ENCODE assay signal across 28 cellular contexts in genomic region chr12:44833561-44833960, GRCh38. TPM values are rescaled to one million over a fixed set of nuclear protein-coding genes. Genes with fewer than 3 reads are reported as not detected.
A peak's percentile ranks its signal among the peaks of the same experiment; 100 is the strongest.
DNase-seq lines count a peak whose midpoint lies in the region; ATAC-seq and TF ChIP-seq lines count a peak whose summit lies in the region.
"Had no signal": no experiment of that assay in that cellular context is flagged by ENCODE, and none has a peak within 500 bp of the region (broad histone marks: within the 10 kb centered on the region; RNA-seq: fewer than 3 reads in every experiment).

No MANE protein-coding gene starts in this region.

- CTCF ChIA-PET in activated CD8-positive, alpha-beta memory T cell treated with anti-CD3 and anti-CD28 coated beads, Interleukin-2, amount 10 ng/mL, durations not matched to agents 7 days and 5 days (lab: Charles Lee), result no interaction called here
- CTCF ChIA-PET in naive thymus-derived CD4-positive, alpha-beta T cell (lab: Charles Lee), result no interaction called here
- CTCF ChIA-PET in MCF 10A (lab: Yijun Ruan, JAX), result no interaction called here

- H3K27me3 ChIP-seq in naive thymus-derived CD4-positive, alpha-beta T cell (ENCODE audit: control insufficient read depth in 2 of 2, insufficient read depth in 2 of 2, low read length in 2 of 2), result no peaks in the 10 kb centered on the region
- H3K27me3 ChIP-seq: adrenal gland, body of pancreas, pancreas, stomach had no signal

- H3K9me3 Mint-ChIP-seq in activated CD8-positive, alpha-beta memory T cell treated with anti-CD3 and anti-CD28 coated beads, Interleukin-2, amount 10 ng/mL, durations not matched to agents 7 days and 5 days (ENCODE audit: low read depth), result no peaks in the 10 kb centered on the region
- H3K9me3 Mint-ChIP-seq in naive thymus-derived CD4-positive, alpha-beta T cell, result no peaks in the 10 kb centered on the region
- H3K9me3 Mint-ChIP-seq in MCF 10A (ENCODE audit: unreplicated experiment), result no peaks in the 10 kb centered on the region
- H3K9me3 Mint-ChIP-seq: activated T-helper 2 cell treated with anti-CD3 and anti-CD28 coated beads, Interferon-gamma antibody, Interleukin-2, Interleukin-4, amounts not matched to agents 10 μg/mL and 5 μg/mL and 100 μg/mL, durations not matched to agents 14 hours and 24 hours and 36 hours had no signal

- no peaks in the 10 kb centered on the region for H3K9me3 ChIP-seq in naive thymus-derived CD4-positive, alpha-beta T cell (ENCODE audit: control insufficient read depth in 2 of 3, low read length in 3 of 3)
- H3K9me3 ChIP-seq: adrenal gland, body of pancreas, heart right ventricle, lower lobe of right lung, pancreas, stomach had no signal

- DNase-seq in activated CD8-positive, alpha-beta memory T cell treated with anti-CD3 and anti-CD28 coated beads, Interleukin-2, amount 10 ng/mL, durations not matched to agents 7 days and 5 days, result no peak
- DNase-seq in activated CD8-positive, alpha-beta memory T cell treated with anti-CD3 and anti-CD28 coated beads, Interleukin-2, amount 50 U/mL, for 48 hours, result no peak
- peak; percentile 63 for DNase-seq in NCI-H82 (lab: John Stamatoyannopoulos, UW)
- DNase-seq in naive thymus-derived CD4-positive, alpha-beta T cell, result no peak
- no peak for DNase-seq in occipital lobe (lab: John Stamatoyannopoulos, UW)
- DNase-seq in medulla oblongata (ENCODE audit: extremely low spot score), result no peak
- no peak for DNase-seq in MCF 10A (ENCODE audit: unreplicated experiment)
- DNase-seq: activated CD4-positive, alpha-beta T cell treated with anti-CD3 and anti-CD28 coated beads for 48 hours; adrenal gland; body of pancreas; cerebellar nuclear complex; DND-41; GF-D8; heart right ventricle; Kasumi-1; kidney glomerular epithelial cell; lower lobe of right lung; NCI-H1436; NCI-H2081 treated with DMSO at 0.1 percent for 48 hours; NCI-H2227 treated with DMSO at 0.1 percent for 48 hours; NCI-H526 treated with DMSO at 0.1 percent for 48 hours; pancreas; stomach; T1000 had no signal

- no peak for TF ChIP-seq CTCF in MCF 10A (IDR thresholded peaks at IDR 0.05; ENCODE audit: unreplicated experiment)

- H3K4me3 ChIP-seq in naive thymus-derived CD4-positive, alpha-beta T cell (ENCODE audit: low read length), result no peak overlapping the region
- H3K4me3 ChIP-seq: adrenal gland, body of pancreas, heart right ventricle, lower lobe of right lung, pancreas, stomach had no signal

- no peaks in the 10 kb centered on the region for H3K36me3 ChIP-seq in naive thymus-derived CD4-positive, alpha-beta T cell (ENCODE audit: control insufficient read depth in 2 of 3, insufficient read depth in 3 of 3, low read length in 3 of 3)
- H3K36me3 ChIP-seq: adrenal gland, heart right ventricle, lower lobe of right lung, pancreas, stomach had no signal

- H3K4me1 ChIP-seq in naive thymus-derived CD4-positive, alpha-beta T cell (ENCODE audit: control insufficient read depth in 2 of 2, insufficient read depth in 2 of 2, low read length in 2 of 2), result peaks cover 53 to 67% of the 10 kb centered on the region in 2 donors
- H3K4me1 ChIP-seq: adrenal gland, heart right ventricle, lower lobe of right lung had no signal

- H3K27ac Mint-ChIP-seq in activated CD8-positive, alpha-beta memory T cell treated with anti-CD3 and anti-CD28 coated beads, Interleukin-2, amount 10 ng/mL, durations not matched to agents 7 days and 5 days, result peak overlapping the region; percentile 42
- peak overlapping the region in 8 of 9 donors; percentile 25 to 99 (median 70) for H3K27ac Mint-ChIP-seq in naive thymus-derived CD4-positive, alpha-beta T cell
- H3K27ac Mint-ChIP-seq in MCF 10A (ENCODE audit: low read depth, unreplicated experiment), result no peak overlapping the region
- H3K27ac Mint-ChIP-seq: activated T-helper 2 cell treated with anti-CD3 and anti-CD28 coated beads, Interferon-gamma antibody, Interleukin-2, Interleukin-4, amounts not matched to agents 10 μg/mL and 5 μg/mL and 100 μg/mL, durations not matched to agents 14 hours and 24 hours and 36 hours; CD14-positive monocyte had no signal

- no peak overlapping the region for H3K4me3 Mint-ChIP-seq in activated CD8-positive, alpha-beta memory T cell treated with anti-CD3 and anti-CD28 coated beads, Interleukin-2, amount 10 ng/mL, durations not matched to agents 7 days and 5 days
- peak overlapping the region in 4 of 10 donors; percentile 4 to 59 (median 38) for H3K4me3 Mint-ChIP-seq in naive thymus-derived CD4-positive, alpha-beta T cell
- H3K4me3 Mint-ChIP-seq in MCF 10A (ENCODE audit: unreplicated experiment), result no peak overlapping the region
- H3K4me3 Mint-ChIP-seq: CD14-positive monocyte had no signal

- POLR2A ChIA-PET in naive thymus-derived CD4-positive, alpha-beta T cell (lab: Charles Lee), result interaction anchor here (0.7 to 8.4 kb wide), 4 partner anchors 8 to 41 kb away, joined by 3 to 81 read pairs (median 38); partner anchors contain the start of gene NELL2
- POLR2A ChIA-PET in MCF 10A (lab: Yijun Ruan, JAX), result no interaction called here

- no peaks in the 10 kb centered on the region for H3K27me3 Mint-ChIP-seq in activated CD8-positive, alpha-beta memory T cell treated with anti-CD3 and anti-CD28 coated beads, Interleukin-2, amount 10 ng/mL, durations not matched to agents 7 days and 5 days
- no peaks in the 10 kb centered on the region for H3K27me3 Mint-ChIP-seq in naive thymus-derived CD4-positive, alpha-beta T cell
- peaks cover 56% of the 10 kb centered on the region for H3K27me3 Mint-ChIP-seq in MCF 10A (ENCODE audit: insufficient read depth, unreplicated experiment)

- intact Hi-C loops in naive thymus-derived CD4-positive, alpha-beta T cell (cut with micrococcal nuclease), result no loop called here
- intact Hi-C loops in MCF 10A (cut with micrococcal nuclease), result no loop called here

- ATAC-seq in activated CD8-positive, alpha-beta memory T cell treated with anti-CD3 and anti-CD28 coated beads, Interleukin-2, amount 10 ng/mL, durations not matched to agents 7 days and 5 days, result no peak
- ATAC-seq in naive thymus-derived CD4-positive, alpha-beta T cell, result no peak
- ATAC-seq: body of pancreas, heart right ventricle, lower lobe of right lung, pancreas had no signal

- H3K27ac ChIP-seq in angular gyrus (ENCODE audit: low read depth, low read length), result peak overlapping the region; percentile 29
- H3K27ac ChIP-seq in naive thymus-derived CD4-positive, alpha-beta T cell (ENCODE audit: low read depth, low read length), result no peak overlapping the region
- H3K27ac ChIP-seq: adrenal gland, body of pancreas, heart right ventricle, lower lobe of right lung, pancreas, stomach, VCaP had no signal

- peaks cover 74% of the 10 kb centered on the region for H3K4me1 Mint-ChIP-seq in activated CD8-positive, alpha-beta memory T cell treated with anti-CD3 and anti-CD28 coated beads, Interleukin-2, amount 10 ng/mL, durations not matched to agents 7 days and 5 days
- peaks cover 19 to 99% (median 82%) of the 10 kb centered on the region in 7 donors for H3K4me1 Mint-ChIP-seq in naive thymus-derived CD4-positive, alpha-beta T cell
- H3K4me1 Mint-ChIP-seq in MCF 10A (ENCODE audit: insufficient read depth, unreplicated experiment), result no peaks in the 10 kb centered on the region
- H3K4me1 Mint-ChIP-seq: CD14-positive monocyte had no signal

- H3K36me3 Mint-ChIP-seq in activated CD8-positive, alpha-beta memory T cell treated with anti-CD3 and anti-CD28 coated beads, Interleukin-2, amount 10 ng/mL, durations not matched to agents 7 days and 5 days, result no peaks in the 10 kb centered on the region
- H3K36me3 Mint-ChIP-seq in naive thymus-derived CD4-positive, alpha-beta T cell, result peaks cover 0 to 11% (median 7%) of the 10 kb centered on the region in 5 donors
- H3K36me3 Mint-ChIP-seq in MCF 10A (ENCODE audit: insufficient read depth, unreplicated experiment), result no peaks in the 10 kb centered on the region
- H3K36me3 Mint-ChIP-seq: CD14-positive monocyte had no signal

- no TSS peak for BruUV-seq in MCF 10A (replicated peaks; lab: Mats Ljungman, UMichigan)

RNA-seq across cellular contexts. Expression of gene NELL2, which starts 42.6 kb away (rescaled TPM):
- 10 to 100 TPM; 22.7 to 76.9 TPM for total RNA-seq in activated CD8-positive, alpha-beta memory T cell treated with anti-CD3 and anti-CD28 coated beads, Interleukin-2, amount 10 ng/mL, durations not matched to agents 7 days and 5 days
- total RNA-seq in naive thymus-derived CD4-positive, alpha-beta T cell, result 100 to 1,000 TPM in 4 of 5 experiments, 10 to 100 TPM in 1; 60.9 to 414 (median 228) TPM
- polyA plus RNA-seq in naive thymus-derived CD4-positive, alpha-beta T cell, result 100 to 1,000 TPM; 152 to 252 TPM
- total RNA-seq in occipital lobe, result 1,331 TPM
- not detected in 2 replicates for total RNA-seq in MCF 10A (2022)

Comparison
In these comparisons a context has a peak if more than half of its experiments do, and no peak if none do; other contexts are left out.
1. RNA of gene NELL2, which starts 42.6 kb away (total RNA-seq): 1,331 TPM in occipital lobe (single experiment), 60.9 to 414 TPM in naive thymus-derived CD4-positive, alpha-beta T cell and 22.7 to 76.9 TPM in activated CD8-positive, alpha-beta memory T cell treated with anti-CD3 and anti-CD28 coated beads, Interleukin-2, amount 10 ng/mL, durations not matched to agents 7 days and 5 days; not detected in MCF 10A; every median in the first group is over 10 times any median in the second.